18 cellular contexts compared by ENCODE assay signal in genomic region chr12:120039711-120040110, GRCh38. TPM values are rescaled to one million over a fixed set of nuclear protein-coding genes. Genes with fewer than 3 reads are reported as not detected.
DNase-seq lines count a peak whose midpoint lies in the region; ATAC-seq and TF ChIP-seq lines count a peak whose summit lies in the region.
"Had no signal": no experiment of that assay in that cellular context is flagged by ENCODE, and none has a peak within 500 bp of the region (broad histone marks: within the 10 kb centered on the region; RNA-seq: fewer than 3 reads in every experiment).

No MANE protein-coding gene starts in this region.

- H3F3A ChIP-seq in GM23338 (replicated peaks; ENCODE audit: low read depth), result no peaks in the 10 kb centered on the region

- H3K4me3 ChIP-seq in GM23338 (no peak overlapping the region), SK-N-MC (no peak overlapping the region), iPS-20b (ENCODE audit: low read length) (0 out of 2 replicates have a peak overlapping the region, but pooled peaks have one; percentile 6), lower leg skin (ENCODE audit: low read depth, poor library complexity, severe bottlenecking) (no peak overlapping the region), osteoblast (ENCODE audit: insufficient read depth, low read length) (no peak overlapping the region)

- H3K36me3 Mint-ChIP-seq in GM23338 (ENCODE audit: low read depth), result peaks cover 3% of the 10 kb centered on the region; the same call in 2 of the 3 replicates

- DNase-seq in DMS 273 (lab: John Stamatoyannopoulos, UW; ENCODE audit: unreplicated experiment) (peak; percentile 5), DMS 273 treated with DMSO at 0.1 percent for 48 hours (lab: John Stamatoyannopoulos, UW) (no peak), GM23338 (ENCODE audit: low spot score) (peak; percentile 69), SK-N-MC (ENCODE audit: low read depth, low spot score) (peak; percentile 30), lower leg skin (ENCODE audit: low spot score in 2 of 2) (no peak), osteoblast (ENCODE audit: insufficient read length, low spot score, missing footprints) (no peak)
- DNase-seq: CD8-positive, alpha-beta T cell; GF-D8; IMR-90; Kasumi-1; NCI-H1105 treated with DMSO at 0.1 percent for 48 hours; NCI-H187; NCI-H510A treated with DMSO at 0.1 percent for 48 hours; Right ventricle myocardium superior had no signal

- H3K4me1 ChIP-seq in GM23338 (ENCODE audit: insufficient read depth) (peaks cover 6% of the 10 kb centered on the region; the same call in 1 of the 2 replicates), iPS-20b (ENCODE audit: insufficient read depth, low read length) (peaks cover 8% of the 10 kb centered on the region; the same call in 1 of the 2 replicates), osteoblast (ENCODE audit: insufficient read depth, low read length) (no peaks in the 10 kb centered on the region)

- H3K27me3 Mint-ChIP-seq in GM23338 (ENCODE audit: insufficient read depth, low read depth, poor library complexity), result peaks cover 5% of the 10 kb centered on the region

- H3K9me3 ChIP-seq in SK-N-MC (ENCODE audit: low read depth, low read length), result no peaks in the 10 kb centered on the region
- H3K9me3 ChIP-seq in iPS-20b (ENCODE audit: insufficient read depth, low read depth, low read length), result no peaks in the 10 kb centered on the region
- no peaks in the 10 kb centered on the region for H3K9me3 ChIP-seq in osteoblast (ENCODE audit: low read depth, low read length)

- no peaks in the 10 kb centered on the region for H3K79me2 ChIP-seq in GM23338 (replicated peaks; ENCODE audit: insufficient read depth)
- H3K79me2 ChIP-seq in osteoblast (ENCODE audit: insufficient read depth, low read length), result no peaks in the 10 kb centered on the region

- no peak for TF ChIP-seq CTCF in GM23338 (conservative IDR thresholded peaks at IDR 0.05; ENCODE audit: low read depth in 2 of 2)
- no peak for TF ChIP-seq CTCF in lower leg skin (IDR thresholded peaks at IDR 0.05)
- no peak for TF ChIP-seq CTCF in osteoblast (IDR thresholded peaks at IDR 0.05; ENCODE audit: extremely low read depth, low read depth, low read length)

- H3K36me3 ChIP-seq in GM23338 (ENCODE audit: insufficient read depth), result no peaks in the 10 kb centered on the region
- H3K36me3 ChIP-seq in SK-N-MC (ENCODE audit: insufficient read depth, low read length), result no peaks in the 10 kb centered on the region
- H3K36me3 ChIP-seq in iPS-20b (ENCODE audit: insufficient read depth, low read depth, low read length), result no peaks in the 10 kb centered on the region
- H3K36me3 ChIP-seq in osteoblast (ENCODE audit: insufficient read depth, low read length), result no peaks in the 10 kb centered on the region

- H3K27me3 ChIP-seq in GM23338 (ENCODE audit: insufficient read depth) (no peaks in the 10 kb centered on the region), iPS-20b (ENCODE audit: insufficient read depth, low read length) (no peaks in the 10 kb centered on the region), osteoblast (ENCODE audit: insufficient read depth, low read length) (peaks cover 17% of the 10 kb centered on the region)

- no peaks in the 10 kb centered on the region for H3K9me3 Mint-ChIP-seq in GM23338
- H3K9me3 Mint-ChIP-seq: CD8-positive, alpha-beta T cell had no signal

- TF ChIP-seq POLR2A in lower leg skin (IDR thresholded peaks at IDR 0.05) (no peak), GM18505 (IDR thresholded peaks at IDR 0.05; ENCODE audit: borderline replicate concordance, extremely low read depth, insufficient read depth, insufficient read length) (no peak)

- no peak overlapping the region for H3K27ac ChIP-seq in GM23338 (ENCODE audit: low read depth)
- H3K27ac ChIP-seq in SK-N-MC, result no peak overlapping the region
- H3K27ac ChIP-seq in iPS-20b (ENCODE audit: low read length), result no peak overlapping the region
- no peak overlapping the region for H3K27ac ChIP-seq in osteoblast (ENCODE audit: low read depth, low read length)
- H3K27ac ChIP-seq: 22Rv1 had no signal

- no peak overlapping the region for H2AFZ ChIP-seq in GM23338
- no peak overlapping the region for H2AFZ ChIP-seq in osteoblast (ENCODE audit: low read length)

- peaks cover 15% of the 10 kb centered on the region for H3K4me1 Mint-ChIP-seq in GM23338

- no peak overlapping the region for H3K4me3 Mint-ChIP-seq in GM23338
- H3K4me3 Mint-ChIP-seq: CD8-positive, alpha-beta T cell had no signal

- 84 to 91% methylated on average over 3 of the region's 3 CpGs for WGBS in lower leg skin, 2 donors

- ATAC-seq in GM23338 (peak; percentile 76), GM18505 (IDR thresholded peaks at IDR 0.05; ENCODE audit: unreplicated experiment) (no peak)
- ATAC-seq: CD8-positive, alpha-beta T cell; Panc1 had no signal

- H3K4me2 ChIP-seq in GM23338, result no peak overlapping the region
- H3K4me2 ChIP-seq in osteoblast (ENCODE audit: insufficient read depth, low read length), result no peak overlapping the region

- H3K27ac Mint-ChIP-seq in GM23338, result no peak overlapping the region

- H3K9ac ChIP-seq in SK-N-MC (ENCODE audit: insufficient read length) (no peak overlapping the region), iPS-20b (ENCODE audit: low read depth, low read length) (no peak overlapping the region)

- intact Hi-C loops in lower leg skin (cut with DNase I; ENCODE audit: low total_unique reads), result no loop called here

- H3K9me2 ChIP-seq in GM23338 (ENCODE audit: insufficient read depth), result no peaks in the 10 kb centered on the region

- H4K20me1 ChIP-seq in GM23338 (replicated peaks; ENCODE audit: insufficient read depth), result 0 out of 2 replicates have a peak, but pooled peaks cover 3% of the 10 kb centered on the region
- H4K20me1 ChIP-seq in osteoblast (ENCODE audit: insufficient read depth, low read length), result no peaks in the 10 kb centered on the region

TF ChIP-seq in GM23338, 12 proteins besides CTCF, POLR2A, EP300 and RAD21:
- TF ChIP-seq ETS1 (IDR thresholded peaks at IDR 0.05) (no peak), EZH2phosphoT487 (IDR thresholded peaks at IDR 0.05; ENCODE audit: unreplicated experiment) (no peak), NANOG (IDR thresholded peaks at IDR 0.05; ENCODE audit: borderline replicate concordance) (no peak), ZNF114 (CRISPR knock-in tag; IDR thresholded peaks at IDR 0.05) (no peak), STAT1 (IDR thresholded peaks at IDR 0.05; ENCODE audit: unreplicated experiment) (no peak)
TF ChIP-seq in GM23338: peak in this region for 0.

RNA-seq across cellular contexts. Expression of gene BICDL1, which starts 50.7 kb away (rescaled TPM):
- total RNA-seq in GM23338 (2014; rRNA removed; shearing (Covaris generic)), result 25.7 and 30.3 TPM in 2 replicates
- 14.0 and 15.9 TPM in 2 replicates for polyA plus RNA-seq in GM23338 (2016; fragmentation: Nextera tagmentation; extraction: Ambion mirVana)
- total RNA-seq in lower leg skin, result 100 to 1,000 TPM in 3 of 4 donors, 10 to 100 TPM in 1; 98.2 to 190 (median 131) TPM
- not detected in 2 replicates for total RNA-seq in osteoblast
- total RNA-seq: IMR-90 had no signal
- polyA plus RNA-seq: IMR-90 had no signal

Comparison
In these comparisons a context has a peak if more than half of its experiments do, and no peak if none do; other contexts are left out.
1. DNase-seq: peak in DMS 273 (single experiment), GM23338 (single experiment) and SK-N-MC (single experiment); none in DMS 273 treated with DMSO at 0.1 percent for 48 hours (single experiment), lower leg skin (0 of 2) and osteoblast (single experiment).
2. RNA of gene BICDL1, which starts 50.7 kb away (total RNA-seq): 98.2 to 190 TPM in lower leg skin and 25.7 to 30.3 TPM in GM23338; not detected in osteoblast; every median in the first group is over 10 times any median in the second.